In genomic region chr12:128969480-128970055, GRCh38 we compare ENCODE assay signal across 8 cellular contexts.
DNase-seq lines count a peak whose midpoint lies in the region; ATAC-seq and TF ChIP-seq lines count a peak whose summit lies in the region.

No MANE protein-coding gene starts in this region.

- H3K9me3 Mint-ChIP-seq in glutamatergic neuron (ENCODE audit: unreplicated experiment) = peaks cover 17% of the 10 kb centered on the region

- peak; percentile 51 for DNase-seq in NCI-H2227 (lab: John Stamatoyannopoulos, UW; ENCODE audit: unreplicated experiment)
- no peak for DNase-seq in NCI-H2227 treated with DMSO at 0.1 percent for 48 hours (lab: John Stamatoyannopoulos, UW)
- peak; percentile 20 for DNase-seq in SHP77 treated with DMSO at 0.1 percent for 48 hours (lab: John Stamatoyannopoulos, UW)
- peak; percentile 74 for DNase-seq in glutamatergic neuron
- peak; percentile 35 for DNase-seq in stimulated activated CD8-positive, alpha-beta memory T cell treated with anti-CD3 and anti-CD28 coated beads, Interleukin-4, amount 100 ng/mL, for 48 hours
- no peak for DNase-seq in esophagus muscularis mucosa (ENCODE audit: extremely low spot score)

- H3K36me3 ChIP-seq in esophagus muscularis mucosa = no peaks in the 10 kb centered on the region

- H3K4me3 ChIP-seq in esophagus muscularis mucosa = no peak overlapping the region

- peaks cover 0 to 56% (median 6%) of the 10 kb centered on the region in 4 donors for H3K27me3 ChIP-seq in esophagus muscularis mucosa

- H3K27ac Mint-ChIP-seq in glutamatergic neuron (ENCODE audit: unreplicated experiment) = peak overlapping the region; percentile 52

- TF ChIP-seq RAD21 in Ishikawa (IDR thresholded peaks at IDR 0.05; ENCODE audit: low read depth) = peak; percentile 47; the same call in 1 of the 2 replicates

- no peak for TF ChIP-seq EP300 in Ishikawa (IDR thresholded peaks at IDR 0.05; ENCODE audit: borderline replicate concordance)
- TF ChIP-seq EP300 in esophagus muscularis mucosa (IDR thresholded peaks at IDR 0.05) = no peak

- H3K27me3 Mint-ChIP-seq in glutamatergic neuron (ENCODE audit: unreplicated experiment) = peaks cover 10% of the 10 kb centered on the region

- intact Hi-C loops in esophagus muscularis mucosa (cut with DNase I) = no loop called here

- TF ChIP-seq CTCF in glutamatergic neuron (IDR thresholded peaks at IDR 0.05; ENCODE audit: partially characterized antibody, unreplicated experiment) (peak; percentile 19), esophagus muscularis mucosa (IDR thresholded peaks at IDR 0.05) (peak in 1 of 3 experiments; percentile 23)

- 2% methylated on average over 6 of the region's 18 CpGs for WGBS in esophagus muscularis mucosa

- ATAC-seq in GM21529 (IDR thresholded peaks at IDR 0.05; ENCODE audit: unreplicated experiment) = peak; percentile 74

- no peak overlapping the region for H3K4me3 Mint-ChIP-seq in glutamatergic neuron (ENCODE audit: unreplicated experiment)

- H3K4me1 ChIP-seq in esophagus muscularis mucosa = peaks cover 0 to 12% (median 0%) of the 10 kb centered on the region in 4 donors

- H3K9me3 ChIP-seq in esophagus muscularis mucosa = peaks cover 0 to 8% (median 4%) of the 10 kb centered on the region in 4 donors

- no peak overlapping the region for H3K27ac ChIP-seq in esophagus muscularis mucosa (replicated peaks in 1 of 4)

- peaks cover 10% of the 10 kb centered on the region for H3K36me3 Mint-ChIP-seq in glutamatergic neuron (ENCODE audit: unreplicated experiment)

- H3K4me1 Mint-ChIP-seq in glutamatergic neuron (ENCODE audit: low read depth, unreplicated experiment) = peaks cover 13% of the 10 kb centered on the region

- no peak for TF ChIP-seq POLR2A in esophagus muscularis mucosa (IDR thresholded peaks at IDR 0.05; ENCODE audit: low read depth)

TF ChIP-seq in Ishikawa, 13 proteins besides CTCF, POLR2A, EP300 and RAD21:
- no peak for TF ChIP-seq YY1 (IDR thresholded peaks at IDR 0.05; ENCODE audit: low read depth)
- TF ChIP-seq, protein P1, sequence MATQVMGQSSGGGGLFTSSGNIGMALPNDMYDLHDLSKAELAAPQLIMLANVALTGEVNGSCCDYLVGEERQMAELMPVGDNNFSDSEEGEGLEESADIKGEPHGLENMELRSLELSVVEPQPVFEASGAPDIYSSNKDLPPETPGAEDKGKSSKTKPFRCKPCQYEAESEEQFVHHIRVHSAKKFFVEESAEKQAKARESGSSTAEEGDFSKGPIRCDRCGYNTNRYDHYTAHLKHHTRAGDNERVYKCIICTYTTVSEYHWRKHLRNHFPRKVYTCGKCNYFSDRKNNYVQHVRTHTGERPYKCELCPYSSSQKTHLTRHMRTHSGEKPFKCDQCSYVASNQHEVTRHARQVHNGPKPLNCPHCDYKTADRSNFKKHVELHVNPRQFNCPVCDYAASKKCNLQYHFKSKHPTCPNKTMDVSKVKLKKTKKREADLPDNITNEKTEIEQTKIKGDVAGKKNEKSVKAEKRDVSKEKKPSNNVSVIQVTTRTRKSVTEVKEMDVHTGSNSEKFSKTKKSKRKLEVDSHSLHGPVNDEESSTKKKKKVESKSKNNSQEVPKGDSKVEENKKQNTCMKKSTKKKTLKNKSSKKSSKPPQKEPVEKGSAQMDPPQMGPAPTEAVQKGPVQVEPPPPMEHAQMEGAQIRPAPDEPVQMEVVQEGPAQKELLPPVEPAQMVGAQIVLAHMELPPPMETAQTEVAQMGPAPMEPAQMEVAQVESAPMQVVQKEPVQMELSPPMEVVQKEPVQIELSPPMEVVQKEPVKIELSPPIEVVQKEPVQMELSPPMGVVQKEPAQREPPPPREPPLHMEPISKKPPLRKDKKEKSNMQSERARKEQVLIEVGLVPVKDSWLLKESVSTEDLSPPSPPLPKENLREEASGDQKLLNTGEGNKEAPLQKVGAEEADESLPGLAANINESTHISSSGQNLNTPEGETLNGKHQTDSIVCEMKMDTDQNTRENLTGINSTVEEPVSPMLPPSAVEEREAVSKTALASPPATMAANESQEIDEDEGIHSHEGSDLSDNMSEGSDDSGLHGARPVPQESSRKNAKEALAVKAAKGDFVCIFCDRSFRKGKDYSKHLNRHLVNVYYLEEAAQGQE (IDR thresholded peaks at IDR 0.05; ENCODE audit: low read depth) = no peak
- TF ChIP-seq, protein P2, sequence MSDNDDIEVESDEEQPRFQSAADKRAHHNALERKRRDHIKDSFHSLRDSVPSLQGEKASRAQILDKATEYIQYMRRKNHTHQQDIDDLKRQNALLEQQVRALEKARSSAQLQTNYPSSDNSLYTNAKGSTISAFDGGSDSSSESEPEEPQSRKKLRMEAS (IDR thresholded peaks at IDR 0.05) = no peak
- no peak for TF ChIP-seq FOXM1 (IDR thresholded peaks at IDR 0.05; ENCODE audit: borderline replicate concordance, low read depth)
- TF ChIP-seq CEBPB (IDR thresholded peaks at IDR 0.05) = no peak
- no peak for TF ChIP-seq ZBTB7A (IDR thresholded peaks at IDR 0.05; ENCODE audit: low read depth)
- no peak for TF ChIP-seq NFIC (IDR thresholded peaks at IDR 0.05)
- TF ChIP-seq USF1 (IDR thresholded peaks at IDR 0.05) = no peak
- no peak for TF ChIP-seq TAF1 (IDR thresholded peaks at IDR 0.05; ENCODE audit: low read depth)
- TF ChIP-seq CREB1 (IDR thresholded peaks at IDR 0.05; ENCODE audit: low read depth) = no peak
- no peak for TF ChIP-seq TCF12 (IDR thresholded peaks at IDR 0.05; ENCODE audit: low read depth)
- no peak for TF ChIP-seq EGR1 (IDR thresholded peaks at IDR 0.05)
- TF ChIP-seq TEAD4 (IDR thresholded peaks at IDR 0.05) = no peak

Comparison
In these comparisons a context has a peak if more than half of its experiments do, and no peak if none do; other contexts are left out.
1. DNase-seq: peak in NCI-H2227 (single experiment), SHP77 treated with DMSO at 0.1 percent for 48 hours (single experiment), glutamatergic neuron (single experiment) and stimulated activated CD8-positive, alpha-beta memory T cell treated with anti-CD3 and anti-CD28 coated beads, Interleukin-4, amount 100 ng/mL, for 48 hours (single experiment); none in NCI-H2227 treated with DMSO at 0.1 percent for 48 hours (single experiment) and esophagus muscularis mucosa (single experiment).